In the genomic region with DNA sequence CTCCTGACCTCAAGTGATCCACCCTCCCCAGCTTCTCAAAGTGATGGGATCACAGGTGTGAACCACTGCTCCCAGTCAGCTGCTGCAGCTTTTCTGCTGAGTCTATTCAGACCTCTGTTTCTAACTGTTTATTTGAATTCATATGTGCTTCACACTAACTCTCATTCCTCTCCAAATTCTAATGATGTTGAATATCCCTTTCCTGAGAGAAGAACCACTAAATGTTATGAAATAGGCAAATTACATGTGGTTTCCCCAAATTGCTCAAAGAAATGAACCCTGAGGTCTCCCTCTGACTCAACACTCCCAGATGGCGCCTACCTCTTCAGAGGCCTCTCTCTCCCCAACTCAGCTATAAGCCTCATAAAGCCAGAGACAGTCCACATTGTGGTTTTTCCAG, we compare ENCODE assay signal across 10 cellular contexts.
DNase-seq lines count a peak whose midpoint lies in the region; ATAC-seq and TF ChIP-seq lines count a peak whose summit lies in the region.
"Had no signal": no experiment of that assay in that cellular context is flagged by ENCODE, and none has a peak within 500 bp of the region (broad histone marks: within the 10 kb centered on the region; RNA-seq: fewer than 3 reads in every experiment).

No MANE protein-coding gene starts in this region.

- no peaks in the 10 kb centered on the region for H3K9me3 ChIP-seq in mammary epithelial cell (replicated peaks; ENCODE audit: insufficient read depth, low read length)
- H3K9me3 ChIP-seq in tibial artery: no peaks in the 10 kb centered on the region

- in situ Hi-C loops in mammary epithelial cell (cut with MboI; ENCODE audit: low sequenced_read_pairs in 2 of 2): no loop called here

- TF ChIP-seq CTCF in AG09309 (IDR thresholded peaks at IDR 0.05; ENCODE audit: control insufficient read depth, insufficient read depth, low read depth, low read length, missing control alignments) (no peak), mammary epithelial cell (conservative IDR thresholded peaks at IDR 0.05 in 1 of 2, IDR thresholded peaks at IDR 0.05 in 1 of 2; ENCODE audit: extremely low read depth in 1 of 2, insufficient read depth in 1 of 2, low read depth in 1 of 2, low read length in 2 of 2) (no peak), tibial artery (IDR thresholded peaks at IDR 0.05) (no peak)

- DNase-seq in AG09309 (ENCODE audit: low read depth): peak; percentile 99
- DNase-seq in HS-5 (ENCODE audit: low read depth): peak; percentile 91
- peak; percentile 87 for DNase-seq in mammary epithelial cell
- DNase-seq in dermis blood vessel endothelial cell: no peak
- DNase-seq in tibial artery: no peak
- no peak for DNase-seq in stimulated activated CD8-positive, alpha-beta memory T cell treated with anti-CD3 and anti-CD28 coated beads, Interleukin-4, amount 100 ng/mL, for 48 hours
- DNase-seq: activated naive CD4-positive, alpha-beta T cell had no signal

- BruUV-seq in mammary epithelial cell (replicated peaks; lab: Mats Ljungman, UMichigan): no TSS peak

- H3K4me3 ChIP-seq in AG09309 (ENCODE audit: control insufficient read depth, low read depth, low read length): no peak overlapping the region
- no peak overlapping the region for H3K4me3 ChIP-seq in mammary epithelial cell (replicated peaks in 1 of 3; ENCODE audit: insufficient read depth in 1 of 3, low read depth in 2 of 3, low read length in 3 of 3)
- no peak overlapping the region for H3K4me3 ChIP-seq in tibial artery

- ATAC-seq in GM21367 (IDR thresholded peaks at IDR 0.05; ENCODE audit: unreplicated experiment): peak; percentile 68
- no peak for ATAC-seq in GM19467 (IDR thresholded peaks at IDR 0.05; ENCODE audit: unreplicated experiment)
- ATAC-seq: Right ventricle myocardium inferior had no signal

- no peaks in the 10 kb centered on the region for H3K79me2 ChIP-seq in mammary epithelial cell (ENCODE audit: insufficient read depth, low read length)

- dilution Hi-C loops in mammary epithelial cell (cut with HindIII; ENCODE audit: low sequenced_read_pairs): no loop called here

- no peak overlapping the region for H3K9ac ChIP-seq in mammary epithelial cell (ENCODE audit: insufficient read depth, low read length)

- H3K27me3 ChIP-seq in mammary epithelial cell (ENCODE audit: insufficient read depth, low read length) (no peaks in the 10 kb centered on the region), tibial artery (no peaks in the 10 kb centered on the region)

- H3K27ac ChIP-seq in mammary epithelial cell (ENCODE audit: insufficient read depth, low read depth, low read length) (no peak overlapping the region), tibial artery (no peak overlapping the region)

- H2AFZ ChIP-seq in mammary epithelial cell (ENCODE audit: low read depth, low read length): no peak overlapping the region

- no peaks in the 10 kb centered on the region for H3K36me3 ChIP-seq in mammary epithelial cell (ENCODE audit: insufficient read depth, low read length)
- H3K36me3 ChIP-seq in tibial artery: no peaks in the 10 kb centered on the region

- H3K4me2 ChIP-seq in mammary epithelial cell (ENCODE audit: insufficient read depth, low read depth, low read length): no peak overlapping the region

- H4K20me1 ChIP-seq in mammary epithelial cell (ENCODE audit: insufficient read depth, low read length): no peaks in the 10 kb centered on the region

- intact Hi-C loops in mammary epithelial cell (cut with micrococcal nuclease): no loop called here
- intact Hi-C loops in tibial artery (cut with DNase I; ENCODE audit: low total_unique reads): no loop called here

- 75% methylated on average over 1 of the region's 1 CpG for WGBS in mammary epithelial cell (ENCODE audit: low coverage, missing lambda C conversion rate)

- H3K4me1 ChIP-seq in mammary epithelial cell (ENCODE audit: insufficient read depth, low read length): peaks cover 4% of the 10 kb centered on the region
- no peaks in the 10 kb centered on the region for H3K4me1 ChIP-seq in tibial artery

- CTCF ChIA-PET in mammary epithelial cell (lab: Charles Lee; ENCODE audit: low non-redundant PET): no interaction called here

Comparison
In these comparisons a context has a peak if more than half of its experiments do, and no peak if none do; other contexts are left out.
1. DNase-seq: peak in AG09309 (single experiment), HS-5 (single experiment) and mammary epithelial cell (single experiment); none in dermis blood vessel endothelial cell (single experiment), tibial artery (0 of 2) and stimulated activated CD8-positive, alpha-beta memory T cell treated with anti-CD3 and anti-CD28 coated beads, Interleukin-4, amount 100 ng/mL, for 48 hours (single experiment).